Comparison of ENCODE assay signal across 20 cellular contexts in the genomic region with DNA sequence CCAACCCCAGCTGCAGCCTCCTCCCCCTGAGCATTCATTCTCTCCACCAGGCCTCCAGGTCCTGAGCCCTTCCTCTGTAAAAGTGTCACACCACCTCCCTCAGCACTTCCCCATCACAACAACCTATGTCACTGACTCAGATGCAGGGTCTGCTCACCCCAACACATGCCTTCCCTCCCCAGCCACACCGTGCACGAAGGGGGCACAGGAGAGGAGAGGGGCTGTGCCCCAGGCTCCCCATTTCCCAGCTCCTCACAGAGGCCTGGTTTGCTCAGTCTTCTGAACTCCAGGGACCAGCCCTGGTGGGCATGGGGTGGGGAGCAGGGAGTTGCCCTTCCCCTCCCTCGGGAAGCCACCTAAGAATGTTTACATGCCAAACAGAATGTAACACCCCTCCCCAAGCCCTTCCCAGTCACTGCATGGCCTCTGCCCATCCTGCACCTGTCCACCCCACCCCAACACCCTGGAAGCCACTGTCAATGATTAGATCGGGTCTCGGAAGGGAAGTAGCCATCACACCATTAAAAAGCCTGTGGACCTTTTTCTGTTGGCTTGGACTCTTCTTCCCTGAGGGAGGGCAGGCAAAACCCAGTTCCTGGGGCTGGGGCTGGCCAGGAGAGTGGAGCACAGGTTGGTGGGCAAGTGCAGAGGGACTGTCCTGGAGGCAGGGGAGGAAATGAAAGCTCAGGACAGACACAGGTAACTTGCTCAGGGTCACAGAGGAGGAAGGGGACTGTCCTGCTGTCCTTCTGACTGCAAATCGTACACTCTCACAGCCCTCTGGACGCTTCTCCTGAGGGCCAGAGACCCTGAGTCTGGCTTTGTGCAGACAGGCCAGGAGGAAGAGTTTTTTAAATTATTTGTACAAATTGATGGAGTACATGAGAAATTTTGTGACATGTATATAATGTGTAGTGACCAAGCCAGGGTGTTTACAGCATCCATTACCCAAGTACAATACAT. TPM values are rescaled to one million over a fixed set of nuclear protein-coding genes. Genes with fewer than 3 reads are reported as not detected.
"Had no signal": no experiment of that assay in that cellular context is flagged by ENCODE, and none has a peak within 500 bp of the region (broad histone marks: within the 10 kb centered on the region; RNA-seq: fewer than 3 reads in every experiment).

No MANE protein-coding gene starts in this region.

- H3K27ac Mint-ChIP-seq: activated CD4-positive, alpha-beta T cell treated with anti-CD3 and anti-CD28 coated beads, Interleukin-2, amount 10 ng/mL, durations not matched to agents 24 days and 14 days; activated CD8-positive, alpha-beta T cell treated with anti-CD3 and anti-CD28 coated beads, Interleukin-2, amount 10 ng/mL, durations not matched to agents 7 days and 5 days; activated naive CD4-positive, alpha-beta T cell treated with anti-CD3 and anti-CD28 coated beads, Interleukin-2, amount 10 ng/mL, durations not matched to agents 7 days and 5 days; activated naive CD8-positive, alpha-beta T cell treated with anti-CD3 and anti-CD28 coated beads, Interleukin-2, amount 50 U/mL, for 24 hours had no signal

- H3K36me3 Mint-ChIP-seq: activated naive CD4-positive, alpha-beta T cell treated with anti-CD3 and anti-CD28 coated beads, Interleukin-2, amount 10 ng/mL, durations not matched to agents 7 days and 5 days; naive thymus-derived CD8-positive, alpha-beta T cell; T-cell had no signal

- H3K4me3 ChIP-seq: tibial nerve had no signal

- H3K9me3 ChIP-seq: tibial nerve had no signal

- H3K4me1 Mint-ChIP-seq: activated CD4-positive, alpha-beta T cell treated with anti-CD3 and anti-CD28 coated beads, Interleukin-2, amount 10 ng/mL, durations not matched to agents 24 days and 14 days; activated naive CD4-positive, alpha-beta T cell treated with anti-CD3 and anti-CD28 coated beads, Interleukin-2, amount 10 ng/mL, durations not matched to agents 7 days and 5 days; activated naive CD8-positive, alpha-beta T cell treated with anti-CD3 and anti-CD28 coated beads, Interleukin-2, amount 50 U/mL, for 24 hours; central memory CD8-positive, alpha-beta T cell had no signal

- H3K4me3 Mint-ChIP-seq: activated CD4-positive, alpha-beta T cell treated with anti-CD3 and anti-CD28 coated beads, Interleukin-2, amount 10 ng/mL, durations not matched to agents 24 days and 14 days; activated CD8-positive, alpha-beta T cell treated with anti-CD3 and anti-CD28 coated beads, Interleukin-2, amount 10 ng/mL, durations not matched to agents 7 days and 5 days; activated naive CD4-positive, alpha-beta T cell treated with anti-CD3 and anti-CD28 coated beads, Interleukin-2, amount 10 ng/mL, durations not matched to agents 7 days and 5 days; activated naive CD8-positive, alpha-beta T cell treated with anti-CD3 and anti-CD28 coated beads, Interleukin-2, amount 50 U/mL, for 24 hours; activated T-cell treated with anti-CD3 and anti-CD28 coated beads, Interleukin-2, amount 50 U/mL, for 4 hours; central memory CD8-positive, alpha-beta T cell; naive thymus-derived CD8-positive, alpha-beta T cell; T-cell had no signal

- ATAC-seq: activated CD8-positive, alpha-beta T cell treated with anti-CD3 and anti-CD28 coated beads, Interleukin-2, amount 10 ng/mL, durations not matched to agents 7 days and 5 days; activated naive CD8-positive, alpha-beta T cell treated with anti-CD3 and anti-CD28 coated beads, Interleukin-2, amount 50 U/mL, for 24 hours; activated T-cell treated with anti-CD3 and anti-CD28 coated beads, Interleukin-2, amount 50 U/mL, for 4 hours; naive thymus-derived CD8-positive, alpha-beta T cell; sciatic nerve; T-cell had no signal

- H3K9me3 Mint-ChIP-seq: activated CD4-positive, alpha-beta T cell treated with anti-CD3 and anti-CD28 coated beads, Interleukin-2, amount 10 ng/mL, durations not matched to agents 24 days and 14 days; activated naive CD4-positive, alpha-beta T cell treated with anti-CD3 and anti-CD28 coated beads, Interleukin-2, amount 10 ng/mL, durations not matched to agents 7 days and 5 days; activated naive CD8-positive, alpha-beta T cell treated with anti-CD3 and anti-CD28 coated beads, Interleukin-2, amount 50 U/mL, for 24 hours; activated T-cell treated with anti-CD3 and anti-CD28 coated beads, Interleukin-2, amount 50 U/mL, for 4 hours; central memory CD8-positive, alpha-beta T cell; naive thymus-derived CD8-positive, alpha-beta T cell; T-cell had no signal

- DNase-seq: activated CD4-positive, alpha-beta T cell treated with anti-CD3 and anti-CD28 coated beads, Interleukin-2, amount 10 ng/mL, durations not matched to agents 24 days and 14 days; activated CD4-positive, CD25-positive, alpha-beta regulatory T cell; activated CD8-positive, alpha-beta T cell treated with anti-CD3 and anti-CD28 coated beads, Interleukin-2, amount 10 ng/mL, durations not matched to agents 7 days and 5 days; activated naive CD4-positive, alpha-beta T cell treated with anti-CD3 and anti-CD28 coated beads, Interleukin-2, amount 10 ng/mL, durations not matched to agents 7 days and 5 days; activated naive CD8-positive, alpha-beta T cell treated with anti-CD3 and anti-CD28 coated beads, Interleukin-2, amount 50 U/mL, for 24 hours; activated T-cell treated with anti-CD3 and anti-CD28 coated beads, Interleukin-2, amount 50 U/mL, for 4 hours; aorta; brain microvascular endothelial cell; cortex of kidney; erythroblast; foreskin melanocyte; glutamatergic neuron; hippocampal formation; stimulated activated CD4-positive, alpha-beta T cell treated with anti-CD3 and anti-CD28 coated beads, Interleukin-4, amount 100 ng/mL, for 4 hours; stimulated activated naive CD4-positive, alpha-beta T cell treated with Interleukin-2 at 50 U/mL for 16 hours; T-cell had no signal

- H3K27ac ChIP-seq: brain microvascular endothelial cell, tibial nerve had no signal

- H3K36me3 ChIP-seq: brain microvascular endothelial cell, tibial nerve had no signal

RNA-seq across cellular contexts. Expression of a gene that starts 10.1 kb away (rescaled TPM):
- total RNA-seq: activated CD4-positive, alpha-beta T cell treated with anti-CD3 and anti-CD28 coated beads, Interleukin-2, amount 10 ng/mL, durations not matched to agents 24 days and 14 days; activated CD8-positive, alpha-beta T cell treated with anti-CD3 and anti-CD28 coated beads, Interleukin-2, amount 10 ng/mL, durations not matched to agents 7 days and 5 days; activated T-cell treated with anti-CD3 and anti-CD28 coated beads, Interleukin-2, amount 50 U/mL, for 4 hours; aorta; naive thymus-derived CD8-positive, alpha-beta T cell; sciatic nerve; T-cell; tibial nerve had no signal
- polyA plus RNA-seq: aorta; naive thymus-derived CD8-positive, alpha-beta T cell had no signal

RNA-seq across cellular contexts. Expression of a gene that starts 20.6 kb away (rescaled TPM):
- total RNA-seq: activated CD8-positive, alpha-beta T cell treated with anti-CD3 and anti-CD28 coated beads, Interleukin-2, amount 10 ng/mL, durations not matched to agents 7 days and 5 days had no signal
- polyA plus RNA-seq: naive thymus-derived CD8-positive, alpha-beta T cell had no signal

RNA-seq across cellular contexts. Expression of a gene that starts 44.7 kb away (rescaled TPM):
- total RNA-seq: activated CD8-positive, alpha-beta T cell treated with anti-CD3 and anti-CD28 coated beads, Interleukin-2, amount 10 ng/mL, durations not matched to agents 7 days and 5 days; naive thymus-derived CD8-positive, alpha-beta T cell; tibial nerve had no signal
- polyA plus RNA-seq: aorta; naive thymus-derived CD8-positive, alpha-beta T cell had no signal
